ENCODE assay signal across 8 cellular contexts in genomic region chr3:197959500-197959890, GRCh38. TPM values are rescaled to one million over a fixed set of nuclear protein-coding genes. Genes with fewer than 3 reads are reported as not detected.
A peak's percentile ranks its signal among the peaks of the same experiment; 100 is the strongest.
DNase-seq lines count a peak whose midpoint lies in the region; ATAC-seq, FAIRE-seq and TF ChIP-seq lines count a peak whose summit lies in the region.

No MANE protein-coding gene starts in this region.

- no peak for FAIRE-seq in bronchial epithelial cell (lab: Jason Lieb, UNC)

- H3K4me3 ChIP-seq in HUES48 (ENCODE audit: low read depth, low read length) (peak overlapping the region; percentile 79), bronchial epithelial cell (ENCODE audit: low read depth, low read length) (peak overlapping the region; percentile 70), mucosa of descending colon (peak overlapping the region; percentile 39)

- peaks cover 4% of the 10 kb centered on the region; the same call in 1 of the 2 replicates for H3K27me3 ChIP-seq in HUES48 (ENCODE audit: control insufficient read depth, insufficient read depth, low read length)
- no peaks in the 10 kb centered on the region for H3K27me3 ChIP-seq in bronchial epithelial cell (ENCODE audit: control insufficient read depth, insufficient read depth, low read length)

- no peak for DNase-seq in bronchial epithelial cell (ENCODE audit: low read depth)
- DNase-seq in mucosa of descending colon, result no peak
- DNase-seq in effector CD4-positive, alpha-beta T cell, result no peak
- no peak for DNase-seq in SW480 (ENCODE audit: low spot score)

- ATAC-seq in mucosa of descending colon, result no peak
- ATAC-seq in GM19467 (IDR thresholded peaks at IDR 0.05; ENCODE audit: unreplicated experiment), result no peak
- ATAC-seq in HG02623 (IDR thresholded peaks at IDR 0.05; ENCODE audit: unreplicated experiment), result no peak

- H3K4me1 ChIP-seq in HUES48 (ENCODE audit: control insufficient read depth, insufficient read depth, low read length) (peaks cover 16% of the 10 kb centered on the region; the same call in 1 of the 2 replicates), mucosa of descending colon (ENCODE audit: low read depth) (peaks cover 5% of the 10 kb centered on the region)

- H3K9ac ChIP-seq in HUES48 (ENCODE audit: low read depth, low read length), result no peak overlapping the region

- intact Hi-C loops in mucosa of descending colon (cut with DNase I, micrococcal nuclease), result no loop called here

- peaks cover 21% of the 10 kb centered on the region for H3K36me3 ChIP-seq in HUES48 (ENCODE audit: control insufficient read depth, insufficient read depth, low read length)
- peaks cover 3% of the 10 kb centered on the region for H3K36me3 ChIP-seq in bronchial epithelial cell (ENCODE audit: control insufficient read depth, insufficient read depth, low read length)
- peaks cover 3% of the 10 kb centered on the region for H3K36me3 ChIP-seq in mucosa of descending colon (ENCODE audit: low read depth)

- H3K9me3 ChIP-seq in HUES48 (ENCODE audit: control insufficient read depth, insufficient read depth, low read length) (no peaks in the 10 kb centered on the region), mucosa of descending colon (no peaks in the 10 kb centered on the region)

- H3K27ac ChIP-seq in 22Rv1 (peak overlapping the region; percentile 75), HUES48 (ENCODE audit: low read depth, low read length) (peak overlapping the region; percentile 2)

- TF ChIP-seq CTCF in 22Rv1 (IDR thresholded peaks at IDR 0.05) (no peak), bronchial epithelial cell (IDR thresholded peaks at IDR 0.05; ENCODE audit: insufficient read depth, low read length, severe bottlenecking) (no peak), mucosa of descending colon (IDR thresholded peaks at IDR 0.05) (no peak)

RNA-seq across cellular contexts. Expression of gene LMLN, which starts 0.5 kb away (rescaled TPM):
- total RNA-seq in bronchial epithelial cell (3.9 and 4.7 TPM in 2 replicates), mucosa of descending colon (1 to 10 TPM; 3.8 to 8.1 (median 5.7) TPM)

RNA-seq across cellular contexts. Expression of gene RPL35A, which starts 9.5 kb away (rescaled TPM):
- total RNA-seq in bronchial epithelial cell (648 and 676 TPM in 2 replicates), mucosa of descending colon (100 to 1,000 TPM; 606 to 700 (median 621) TPM)
